1 cellular context compared by ENCODE assay signal in genomic region chr18:76416935-76417334, GRCh38.
TF ChIP-seq lines count a peak whose summit lies in the region.

No MANE protein-coding gene starts in this region.

TF ChIP-seq in H1, 55 proteins besides CTCF, POLR2A, EP300 and RAD21 (continued from another document):
- TF ChIP-seq TAF7 (optimal IDR thresholded peaks at IDR 0.05; ENCODE audit: borderline replicate concordance, low read depth, low read length) (no peak), SRF (IDR thresholded peaks at IDR 0.05; ENCODE audit: low read depth, low read length) (no peak), ASH2L (IDR thresholded peaks at IDR 0.05; ENCODE audit: low read length) (no peak)
